Comparison of ENCODE assay signal across 24 cellular contexts in the genomic region with DNA sequence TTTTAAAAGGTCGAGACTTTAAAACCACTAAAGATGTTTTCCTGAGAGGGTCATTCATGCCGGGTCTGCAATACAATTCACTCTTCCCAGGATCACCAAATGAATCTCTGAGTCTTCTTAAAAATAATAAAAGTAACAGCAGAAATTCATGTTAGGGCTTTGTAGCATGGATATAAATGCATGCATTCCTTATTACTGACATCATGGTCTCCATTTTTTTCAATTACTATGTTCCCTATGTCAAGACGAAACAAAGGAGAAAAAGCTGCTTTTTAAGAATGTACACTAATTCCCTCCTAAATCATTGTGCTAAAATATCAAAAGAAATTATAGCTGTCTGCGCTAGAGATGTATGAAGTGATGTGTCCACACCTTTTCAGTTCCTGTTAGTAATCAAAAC.
"Had no signal": no experiment of that assay in that cellular context is flagged by ENCODE, and none has a peak within 500 bp of the region (broad histone marks: within the 10 kb centered on the region; RNA-seq: fewer than 3 reads in every experiment).

No MANE protein-coding gene starts in this region.

- H3K4me1 ChIP-seq: body of pancreas, gastrocnemius medialis, left ventricle myocardium inferior, pancreas, prostate gland, upper lobe of left lung had no signal

- DNase-seq: activated B cell treated with CpG ODN at 0.5 μM for 24 hours; activated CD4-positive, alpha-beta T cell treated with anti-CD3 and anti-CD28 coated beads for 36 hours; activated CD8-positive, alpha-beta memory T cell treated with anti-CD3 and anti-CD28 coated beads, Interleukin-2, amount 10 ng/mL, durations not matched to agents 7 days and 5 days; activated CD8-positive, alpha-beta T cell treated with anti-CD3 and anti-CD28 coated beads, Interleukin-2, amount 10 ng/mL, durations not matched to agents 7 days and 5 days; activated T-cell treated with anti-CD3 and anti-CD28 coated beads, Interleukin-2, amount 50 U/mL, for 48 hours; body of pancreas; caudate nucleus; cortex of kidney; gastrocnemius medialis; glutamatergic neuron; left ventricle myocardium inferior; pancreas; retina; stimulated activated CD4-positive, alpha-beta T cell treated with anti-CD3 and anti-CD28 coated beads, Interleukin-4, amount 100 ng/mL, for 24 hours; T-helper 1 cell; upper lobe of left lung had no signal

- H3K4me3 ChIP-seq: body of pancreas, gastrocnemius medialis, left ventricle myocardium inferior, lung, pancreas, prostate gland, skin epidermis, thoracic aorta, upper lobe of left lung had no signal

- H3K27me3 ChIP-seq: body of pancreas, gastrocnemius medialis, pancreas, upper lobe of left lung had no signal

- H3K9me3 ChIP-seq: body of pancreas, gastrocnemius medialis, pancreas, prostate gland, upper lobe of left lung had no signal

- H3K27ac ChIP-seq: body of pancreas, gastrocnemius medialis, left ventricle myocardium inferior, pancreas, prostate gland, skin epidermis, thoracic aorta, upper lobe of left lung had no signal

- H3K36me3 ChIP-seq: gastrocnemius medialis, left ventricle myocardium inferior, pancreas, prostate gland, thoracic aorta, upper lobe of left lung had no signal

- ATAC-seq: activated CD4-positive, alpha-beta T cell treated with anti-CD3 and anti-CD28 coated beads for 36 hours; activated CD8-positive, alpha-beta memory T cell treated with anti-CD3 and anti-CD28 coated beads, Interleukin-2, amount 10 ng/mL, durations not matched to agents 7 days and 5 days; activated CD8-positive, alpha-beta T cell treated with anti-CD3 and anti-CD28 coated beads, Interleukin-2, amount 10 ng/mL, durations not matched to agents 7 days and 5 days; activated naive CD4-positive, alpha-beta T cell treated with anti-CD3 and anti-CD28 coated beads, Interleukin-2, amount 50 U/mL, for 72 hours; body of pancreas; esophagus mucosa; gastrocnemius medialis; pancreas; sciatic nerve; stimulated activated effector memory CD8-positive, alpha-beta T cell treated with anti-CD3 and anti-CD28 coated beads, Interleukin-12 subunit alpha, Interleukin-12 subunit beta, amount 100 ng/mL, for 72 hours had no signal
